9 cellular contexts compared by ENCODE assay signal in genomic region chr14:62126885-62127478, GRCh38.
DNase-seq lines count a peak whose midpoint lies in the region; ATAC-seq and TF ChIP-seq lines count a peak whose summit lies in the region.
"Had no signal": no experiment of that assay in that cellular context is flagged by ENCODE, and none has a peak within 500 bp of the region (broad histone marks: within the 10 kb centered on the region; RNA-seq: fewer than 3 reads in every experiment).

No MANE protein-coding gene starts in this region.

- no peaks in the 10 kb centered on the region for H3K36me3 Mint-ChIP-seq in CD4-positive, CD25-positive, alpha-beta regulatory T cell
- no peaks in the 10 kb centered on the region for H3K36me3 Mint-ChIP-seq in activated T-helper 17 cell treated with anti-CD3 and anti-CD28 coated beads, Interleukin-2, amount 50 U/mL, for 72 hours (ENCODE audit: low read depth)

- peak overlapping the region in 1 of 4 donors; percentile 82 for H3K4me3 Mint-ChIP-seq in CD4-positive, CD25-positive, alpha-beta regulatory T cell
- H3K4me3 Mint-ChIP-seq in activated T-helper 17 cell treated with anti-CD3 and anti-CD28 coated beads, Interleukin-2, amount 50 U/mL, for 72 hours = no peak overlapping the region
- H3K4me3 Mint-ChIP-seq: T-helper 1 cell treated with Interleukin-12 subunit alpha and Interleukin-12 subunit beta and Interleukin-4 antibody, amounts not matched to agents 30 μg/mL and 1 μg/mL, for 36 hours had no signal

- no peaks in the 10 kb centered on the region for H3K36me3 ChIP-seq in CD4-positive, CD25-positive, alpha-beta regulatory T cell (ENCODE audit: control insufficient read depth, insufficient read depth, low read length)
- no peaks in the 10 kb centered on the region for H3K36me3 ChIP-seq in left ventricle myocardium inferior
- no peaks in the 10 kb centered on the region for H3K36me3 ChIP-seq in spleen

- WGBS in spleen, 5 donors = 12 to 15% (median 13%) methylated on average over 7 of the region's 7 CpGs

- no peaks in the 10 kb centered on the region for H3K9me3 ChIP-seq in CD4-positive, CD25-positive, alpha-beta regulatory T cell (ENCODE audit: control insufficient read depth in 2 of 2, low read length in 2 of 2)
- no peaks in the 10 kb centered on the region for H3K9me3 ChIP-seq in left ventricle myocardium inferior (replicated peaks)
- no peaks in the 10 kb centered on the region for H3K9me3 ChIP-seq in spleen

- TF ChIP-seq CTCF in left ventricle myocardium inferior (IDR thresholded peaks at IDR 0.05; ENCODE audit: borderline replicate concordance) = peak; percentile 80
- TF ChIP-seq CTCF in spleen (IDR thresholded peaks at IDR 0.05 in 8 of 11, conservative IDR thresholded peaks at IDR 0.05 in 3 of 11) = peak; percentile 59 to 83 (median 75)

- H3K4me3 ChIP-seq in CD4-positive, CD25-positive, alpha-beta regulatory T cell (ENCODE audit: low read depth, low read length) = no peak overlapping the region
- no peak overlapping the region for H3K4me3 ChIP-seq in left ventricle myocardium inferior
- H3K4me3 ChIP-seq in spleen = no peak overlapping the region

- peaks cover 0 to 3% (median 0%) of the 10 kb centered on the region in 4 donors for H3K4me1 Mint-ChIP-seq in CD4-positive, CD25-positive, alpha-beta regulatory T cell
- H3K4me1 Mint-ChIP-seq in activated T-helper 17 cell treated with anti-CD3 and anti-CD28 coated beads, Interleukin-2, amount 50 U/mL, for 72 hours = no peaks in the 10 kb centered on the region

- peak in 1 of 2 donors; percentile 48 for ATAC-seq in CD4-positive, CD25-positive, alpha-beta regulatory T cell (ENCODE audit: low read depth in 2 of 2)
- peak; percentile 77 for ATAC-seq in GM18858 (IDR thresholded peaks at IDR 0.05; ENCODE audit: unreplicated experiment)
- ATAC-seq in HG03196 (IDR thresholded peaks at IDR 0.05; ENCODE audit: unreplicated experiment) = peak; percentile 60
- peak; percentile 50 for ATAC-seq in activated T-helper 17 cell treated with anti-CD3 and anti-CD28 coated beads, Interleukin-2, amount 50 U/mL, for 72 hours (replicated peaks)

- no peak overlapping the region for H3K27ac Mint-ChIP-seq in CD4-positive, CD25-positive, alpha-beta regulatory T cell
- no peak overlapping the region for H3K27ac Mint-ChIP-seq in activated T-helper 17 cell treated with anti-CD3 and anti-CD28 coated beads, Interleukin-2, amount 50 U/mL, for 72 hours
- H3K27ac Mint-ChIP-seq: T-helper 1 cell treated with Interleukin-12 subunit alpha and Interleukin-12 subunit beta and Interleukin-4 antibody, amounts not matched to agents 30 μg/mL and 1 μg/mL, for 36 hours had no signal

- H3K4me1 ChIP-seq in CD4-positive, CD25-positive, alpha-beta regulatory T cell (ENCODE audit: control insufficient read depth, insufficient read depth, low read length, poor library complexity, severe bottlenecking) = no peaks in the 10 kb centered on the region
- no peaks in the 10 kb centered on the region for H3K4me1 ChIP-seq in left ventricle myocardium inferior
- peaks cover 0 to 19% (median 0%) of the 10 kb centered on the region in 6 donors for H3K4me1 ChIP-seq in spleen

- H3K27me3 ChIP-seq in CD4-positive, CD25-positive, alpha-beta regulatory T cell (ENCODE audit: control insufficient read depth, insufficient read depth, low read length) = peaks cover 9% of the 10 kb centered on the region
- H3K27me3 ChIP-seq in left ventricle myocardium inferior (ENCODE audit: low read depth) (peaks cover 83% of the 10 kb centered on the region), spleen (replicated peaks in 1 of 7) (peaks cover 0 to 8% (median 0%) of the 10 kb centered on the region in 7 donors)

- no peak for TF ChIP-seq POLR2A in spleen (IDR thresholded peaks at IDR 0.05)

- peak in 2 of 3 donors; percentile 35 to 56 for DNase-seq in CD4-positive, CD25-positive, alpha-beta regulatory T cell
- DNase-seq in NCI-H226 = peak; percentile 12
- no peak for DNase-seq in left ventricle myocardium inferior
- DNase-seq in spleen = no peak
- DNase-seq in islet precursor cell = no peak

- intact Hi-C loops in left ventricle myocardium inferior (cut with micrococcal nuclease) (loop anchor here (5.0 to 10.0 kb wide), 2 partner anchors 232 to 675 kb away; no protein-coding TSS in a partner anchor), spleen (cut with DNase I; ENCODE audit: low total_unique reads) (loop anchor here (10.0 kb wide), 2 partner anchors 202 to 232 kb away; no protein-coding TSS in a partner anchor)

- no peak overlapping the region for H3K27ac ChIP-seq in CD4-positive, CD25-positive, alpha-beta regulatory T cell (ENCODE audit: insufficient read depth, low read length, poor library complexity, severe bottlenecking)
- H3K27ac ChIP-seq in left ventricle myocardium inferior (replicated peaks) (no peak overlapping the region), spleen (no peak overlapping the region)

- H3K27me3 Mint-ChIP-seq in CD4-positive, CD25-positive, alpha-beta regulatory T cell = peaks cover 46% of the 10 kb centered on the region
- peaks cover 42% of the 10 kb centered on the region for H3K27me3 Mint-ChIP-seq in activated T-helper 17 cell treated with anti-CD3 and anti-CD28 coated beads, Interleukin-2, amount 50 U/mL, for 72 hours

- no peaks in the 10 kb centered on the region for H3K9me3 Mint-ChIP-seq in CD4-positive, CD25-positive, alpha-beta regulatory T cell
- H3K9me3 Mint-ChIP-seq in activated T-helper 17 cell treated with anti-CD3 and anti-CD28 coated beads, Interleukin-2, amount 50 U/mL, for 72 hours = no peaks in the 10 kb centered on the region
- H3K9me3 Mint-ChIP-seq: T-helper 1 cell treated with Interleukin-12 subunit alpha and Interleukin-12 subunit beta and Interleukin-4 antibody, amounts not matched to agents 30 μg/mL and 1 μg/mL, for 36 hours had no signal

Comparison
In these comparisons a context has a peak if more than half of its experiments do, and no peak if none do; other contexts are left out.
1. DNase-seq: peak in CD4-positive, CD25-positive, alpha-beta regulatory T cell (2 of 3) and NCI-H226 (single experiment); none in left ventricle myocardium inferior (single experiment), spleen (single experiment) and islet precursor cell (single experiment).